ENCODE assay signal across 25 cellular contexts in genomic region chrX:113594504-113594903, GRCh38.
DNase-seq lines count a peak whose midpoint lies in the region; ATAC-seq, FAIRE-seq and TF ChIP-seq lines count a peak whose summit lies in the region.
"Had no signal": no experiment of that assay in that cellular context is flagged by ENCODE, and none has a peak within 500 bp of the region (broad histone marks: within the 10 kb centered on the region; RNA-seq: fewer than 3 reads in every experiment).

No MANE protein-coding gene starts in this region.

- H3K23ac ChIP-seq in mesendoderm (ENCODE audit: low read length), result no peak overlapping the region

- no peak for ATAC-seq in A549
- ATAC-seq: HepG2 had no signal

- no peak overlapping the region for H3K9ac ChIP-seq in mesendoderm (ENCODE audit: low read length)
- H3K9ac ChIP-seq: BLaER1 had no signal

- WGBS in A549 (ENCODE audit: missing lambda C conversion rate), result 60% methylated on average over 1 of the region's 1 CpG
- WGBS in mesendoderm (ENCODE audit: extremely low coverage, insufficient coverage, low lambda C conversion rate), result no CpG with 5 or more reads among the region's 1 CpG

- H4K5ac ChIP-seq in mesendoderm (ENCODE audit: low read length), result no peak overlapping the region

- H3K9me3 ChIP-seq in A549, result no peaks in the 10 kb centered on the region
- H3K9me3 ChIP-seq: SJSA1 had no signal

- DNase-seq in A549 (ENCODE audit: low read depth in 1 of 2, low spot score in 1 of 2) (no peak), HCEC 1CT (peak; percentile 1), SK-N-DZ (ENCODE audit: low spot score) (peak; percentile 1), mesendoderm (peak; percentile 0), anterior cingulate cortex (lab: John Stamatoyannopoulos, UW) (no peak), progenitor cell of endocrine pancreas (ENCODE audit: low spot score, unreplicated experiment) (no peak), DMS53 (lab: John Stamatoyannopoulos, UW) (no peak)
- DNase-seq: CD4-positive, CD25-positive, alpha-beta regulatory T cell; DMS153; GDM1; Karpas-422; MV-4-11; NCI-H1105 treated with DMSO at 0.1 percent for 48 hours; NCI-H146; NCI-H1930; NCI-H2107; NCI-H82; NK-92 treated with Interleukin-12 subunit alpha and Interleukin-12 subunit beta, amount 100 ng/mL, for 24 hours; PC-9; Right ventricle myocardium superior; RPMI8226 had no signal

- H3K27ac ChIP-seq in A549, result no peak overlapping the region
- H3K27ac ChIP-seq in mesendoderm (ENCODE audit: low read depth, low read length), result no peak overlapping the region
- H3K27ac ChIP-seq: BLaER1, PC-9, SJSA1 had no signal

- H3K27me3 ChIP-seq in mesendoderm (ENCODE audit: insufficient read depth, low read length, poor library complexity), result no peaks in the 10 kb centered on the region
- H3K27me3 ChIP-seq: SJSA1 had no signal

- H4K8ac ChIP-seq in mesendoderm (ENCODE audit: low read depth, low read length), result no peak overlapping the region

- TF ChIP-seq RAD21 in A549 (conservative IDR thresholded peaks at IDR 0.05 in 1 of 2, IDR thresholded peaks at IDR 0.05 in 1 of 2), result no peak

- H2BK5ac ChIP-seq in mesendoderm (ENCODE audit: low read length), result no peak overlapping the region

- H3K18ac ChIP-seq in mesendoderm (ENCODE audit: low read length), result no peak overlapping the region

- H3K4me1 ChIP-seq in A549 (no peaks in the 10 kb centered on the region), mesendoderm (ENCODE audit: control insufficient read depth, low read depth, low read length) (no peaks in the 10 kb centered on the region)
- H3K4me1 ChIP-seq: BLaER1, SJSA1 had no signal

- TF ChIP-seq CTCF in A549 (IDR thresholded peaks at IDR 0.05) (no peak), progenitor cell of endocrine pancreas (IDR thresholded peaks at IDR 0.05; ENCODE audit: unreplicated experiment) (no peak)

- H3K4ac ChIP-seq in mesendoderm (ENCODE audit: low read depth, low read length), result no peak overlapping the region

- no peaks in the 10 kb centered on the region for H3K79me2 ChIP-seq in mesendoderm (ENCODE audit: control insufficient read depth, insufficient read depth, low read length)

- no peaks in the 10 kb centered on the region for H3K79me1 ChIP-seq in mesendoderm (ENCODE audit: low read length)

- no peak overlapping the region for H2AK5ac ChIP-seq in mesendoderm (ENCODE audit: low read length)

- TF ChIP-seq POLR2A in A549 (IDR thresholded peaks at IDR 0.05; ENCODE audit: low read length), result no peak

- no peaks in the 10 kb centered on the region for H3K4me1 Mint-ChIP-seq in progenitor cell of endocrine pancreas (ENCODE audit: low read depth)
- H3K4me1 Mint-ChIP-seq: CD4-positive, CD25-positive, alpha-beta regulatory T cell had no signal

- H3K36me3 Mint-ChIP-seq in progenitor cell of endocrine pancreas (ENCODE audit: insufficient read depth), result peaks cover 2% of the 10 kb centered on the region
- H3K36me3 Mint-ChIP-seq: CD4-positive, CD25-positive, alpha-beta regulatory T cell had no signal

- H2BK15ac ChIP-seq in mesendoderm (replicated peaks; ENCODE audit: low read depth), result no peak overlapping the region

- H3K4me2 ChIP-seq in A549 (no peak overlapping the region), mesendoderm (ENCODE audit: low read length) (no peak overlapping the region)
- H3K4me2 ChIP-seq: BLaER1, PC-9 had no signal

- CTCF ChIA-PET in A549 (lab: Yijun Ruan, JAX), result no interaction called here

- no peak overlapping the region for H3K27ac Mint-ChIP-seq in progenitor cell of endocrine pancreas
- H3K27ac Mint-ChIP-seq: CD4-positive, CD25-positive, alpha-beta regulatory T cell had no signal

- TF ChIP-seq EP300 in A549 (IDR thresholded peaks at IDR 0.05), result no peak

- POLR2A ChIA-PET in A549 (lab: Yijun Ruan, JAX), result no interaction called here

- H3K4me3 Mint-ChIP-seq in progenitor cell of endocrine pancreas (ENCODE audit: low read depth), result no peak overlapping the region
- H3K4me3 Mint-ChIP-seq: CD4-positive, CD25-positive, alpha-beta regulatory T cell had no signal

- FAIRE-seq in A549 (lab: Jason Lieb, UNC), result peak; percentile 49
- FAIRE-seq: GM12891, HepG2 had no signal

- no peaks in the 10 kb centered on the region for H3K36me3 ChIP-seq in mesendoderm (ENCODE audit: control insufficient read depth, insufficient read depth, low read length)
- H3K36me3 ChIP-seq: BLaER1, SJSA1 had no signal

- no peaks in the 10 kb centered on the region for H3K27me3 Mint-ChIP-seq in progenitor cell of endocrine pancreas
- H3K27me3 Mint-ChIP-seq: CD4-positive, CD25-positive, alpha-beta regulatory T cell had no signal

- H3K9me3 Mint-ChIP-seq in progenitor cell of endocrine pancreas (ENCODE audit: low read depth), result peaks cover 10% of the 10 kb centered on the region

- H2BK120ac ChIP-seq in mesendoderm (ENCODE audit: low read depth, low read length), result no peak overlapping the region

- H3K4me3 ChIP-seq in A549 (no peak overlapping the region), mesendoderm (ENCODE audit: low read length) (no peak overlapping the region)
- H3K4me3 ChIP-seq: BLaER1, PC-9, SJSA1 had no signal

- H3K56ac ChIP-seq in mesendoderm (ENCODE audit: low read length), result no peak overlapping the region

TF ChIP-seq in A549, 52 proteins besides CTCF, POLR2A, EP300 and RAD21:
- TF ChIP-seq ZFP36 (IDR thresholded peaks at IDR 0.05; ENCODE audit: borderline replicate concordance, partially characterized antibody), result no peak

Comparison
In these comparisons a context has a peak if more than half of its experiments do, and no peak if none do; other contexts are left out.
1. DNase-seq: peak in HCEC 1CT (single experiment), SK-N-DZ (single experiment) and mesendoderm (single experiment); none in A549 (0 of 2), anterior cingulate cortex (0 of 58), progenitor cell of endocrine pancreas (single experiment) and DMS53 (single experiment).